In the genomic region with DNA sequence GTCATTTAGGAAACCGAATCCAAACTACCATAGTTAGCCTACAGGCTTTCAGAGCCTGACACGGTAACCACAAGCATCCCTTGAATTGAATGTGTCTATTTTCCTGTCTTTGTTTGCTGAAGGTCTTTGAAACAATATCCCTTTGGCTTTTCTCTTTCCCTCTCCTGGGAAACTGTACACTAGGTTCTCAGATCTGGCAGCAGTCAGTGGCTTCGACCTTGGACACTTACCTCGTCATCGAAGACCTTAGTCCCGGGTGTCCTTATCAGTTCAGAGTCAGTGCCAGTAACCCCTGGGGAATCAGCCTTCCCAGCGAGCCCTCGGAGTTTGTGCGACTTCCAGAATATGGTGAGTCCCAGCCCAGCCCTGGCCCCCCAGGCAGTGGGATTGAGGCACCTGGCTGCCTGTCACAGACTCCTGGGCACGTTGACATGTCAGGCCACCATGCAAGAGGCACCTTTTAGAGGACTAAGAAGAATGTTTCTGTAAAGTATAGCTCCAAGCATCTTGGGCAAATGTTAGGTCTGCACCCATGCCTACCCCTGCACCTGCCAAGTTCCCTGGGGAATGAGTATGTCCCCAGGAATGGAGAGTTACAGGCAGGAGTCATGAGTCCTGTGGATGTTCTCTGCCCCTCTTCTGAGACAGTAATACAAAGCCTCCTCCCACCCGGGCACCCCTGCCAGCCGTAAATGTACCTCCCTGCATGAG, we compare ENCODE assay signal across 1 cellular context.
A peak's percentile ranks its signal among the peaks of the same experiment; 100 is the strongest.
TF ChIP-seq lines count a peak whose summit lies in the region.

No MANE protein-coding gene starts in this region.

TF ChIP-seq in HepG2, 621 proteins besides CTCF, POLR2A, EP300 and RAD21 (continued from another document and continues in another):
- peak; percentile 54; the same call in 1 of the 2 replicates for TF ChIP-seq FOXJ3 (CRISPR knock-in tag; IDR thresholded peaks at IDR 0.05; ENCODE audit: borderline replicate concordance)
- TF ChIP-seq ZNF713 (CRISPR knock-in tag; IDR thresholded peaks at IDR 0.05): no peak
- TF ChIP-seq, protein P1, sequence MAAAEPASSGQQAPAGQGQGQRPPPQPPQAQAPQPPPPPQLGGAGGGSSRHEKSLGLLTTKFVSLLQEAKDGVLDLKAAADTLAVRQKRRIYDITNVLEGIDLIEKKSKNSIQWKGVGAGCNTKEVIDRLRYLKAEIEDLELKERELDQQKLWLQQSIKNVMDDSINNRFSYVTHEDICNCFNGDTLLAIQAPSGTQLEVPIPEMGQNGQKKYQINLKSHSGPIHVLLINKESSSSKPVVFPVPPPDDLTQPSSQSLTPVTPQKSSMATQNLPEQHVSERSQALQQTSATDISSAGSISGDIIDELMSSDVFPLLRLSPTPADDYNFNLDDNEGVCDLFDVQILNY (CRISPR knock-in tag; conservative IDR thresholded peaks at IDR 0.05): no peak
- TF ChIP-seq ETV6 (CRISPR knock-in tag; conservative IDR thresholded peaks at IDR 0.05): no peak
- TF ChIP-seq SP2 (CRISPR knock-in tag; IDR thresholded peaks at IDR 0.05): no peak
- no peak; the same call in 1 of the 2 replicates for TF ChIP-seq SSRP1 (CRISPR knock-in tag; IDR thresholded peaks at IDR 0.05)
- no peak for TF ChIP-seq ATAD3A (CRISPR knock-in tag; IDR thresholded peaks at IDR 0.05)
- TF ChIP-seq SPEN (CRISPR knock-in tag; IDR thresholded peaks at IDR 0.05; ENCODE audit: low read depth): peak; percentile 67; the same call in 1 of the 2 replicates
- TF ChIP-seq PHF21A (CRISPR knock-in tag; IDR thresholded peaks at IDR 0.05): peak; percentile 73
- TF ChIP-seq, protein P2, sequence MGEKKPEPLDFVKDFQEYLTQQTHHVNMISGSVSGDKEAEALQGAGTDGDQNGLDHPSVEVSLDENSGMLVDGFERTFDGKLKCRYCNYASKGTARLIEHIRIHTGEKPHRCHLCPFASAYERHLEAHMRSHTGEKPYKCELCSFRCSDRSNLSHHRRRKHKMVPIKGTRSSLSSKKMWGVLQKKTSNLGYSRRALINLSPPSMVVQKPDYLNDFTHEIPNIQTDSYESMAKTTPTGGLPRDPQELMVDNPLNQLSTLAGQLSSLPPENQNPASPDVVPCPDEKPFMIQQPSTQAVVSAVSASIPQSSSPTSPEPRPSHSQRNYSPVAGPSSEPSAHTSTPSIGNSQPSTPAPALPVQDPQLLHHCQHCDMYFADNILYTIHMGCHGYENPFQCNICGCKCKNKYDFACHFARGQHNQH (CRISPR knock-in tag; IDR thresholded peaks at IDR 0.05): peak; percentile 87
- no peak for TF ChIP-seq MAFG (CRISPR knock-in tag; IDR thresholded peaks at IDR 0.05)
- TF ChIP-seq ZNF841 (CRISPR knock-in tag; IDR thresholded peaks at IDR 0.05; ENCODE audit: borderline replicate concordance): no peak
- TF ChIP-seq PAF1 (CRISPR knock-in tag; IDR thresholded peaks at IDR 0.05): peak; percentile 69; the same call in 1 of the 2 replicates
- TF ChIP-seq, protein P3, sequence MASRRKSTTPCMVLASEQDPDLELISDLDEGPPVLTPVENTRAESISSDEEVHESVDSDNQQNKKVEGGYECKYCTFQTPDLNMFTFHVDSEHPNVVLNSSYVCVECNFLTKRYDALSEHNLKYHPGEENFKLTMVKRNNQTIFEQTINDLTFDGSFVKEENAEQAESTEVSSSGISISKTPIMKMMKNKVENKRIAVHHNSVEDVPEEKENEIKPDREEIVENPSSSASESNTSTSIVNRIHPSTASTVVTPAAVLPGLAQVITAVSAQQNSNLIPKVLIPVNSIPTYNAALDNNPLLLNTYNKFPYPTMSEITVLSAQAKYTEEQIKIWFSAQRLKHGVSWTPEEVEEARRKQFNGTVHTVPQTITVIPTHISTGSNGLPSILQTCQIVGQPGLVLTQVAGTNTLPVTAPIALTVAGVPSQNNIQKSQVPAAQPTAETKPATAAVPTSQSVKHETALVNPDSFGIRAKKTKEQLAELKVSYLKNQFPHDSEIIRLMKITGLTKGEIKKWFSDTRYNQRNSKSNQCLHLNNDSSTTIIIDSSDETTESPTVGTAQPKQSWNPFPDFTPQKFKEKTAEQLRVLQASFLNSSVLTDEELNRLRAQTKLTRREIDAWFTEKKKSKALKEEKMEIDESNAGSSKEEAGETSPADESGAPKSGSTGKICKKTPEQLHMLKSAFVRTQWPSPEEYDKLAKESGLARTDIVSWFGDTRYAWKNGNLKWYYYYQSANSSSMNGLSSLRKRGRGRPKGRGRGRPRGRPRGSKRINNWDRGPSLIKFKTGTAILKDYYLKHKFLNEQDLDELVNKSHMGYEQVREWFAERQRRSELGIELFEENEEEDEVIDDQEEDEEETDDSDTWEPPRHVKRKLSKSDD (CRISPR knock-in tag; IDR thresholded peaks at IDR 0.05; ENCODE audit: low read depth): peak; percentile 49; the same call in 1 of the 2 replicates
- 0 out of 2 replicates have a peak, but pooled peaks have one; percentile 29 for TF ChIP-seq ZNF563 (CRISPR knock-in tag; IDR thresholded peaks at IDR 0.05)
- peak; percentile 82 for TF ChIP-seq FOXA3 (CRISPR knock-in tag; IDR thresholded peaks at IDR 0.05)
- peak; percentile 57; the same call in 1 of the 2 replicates for TF ChIP-seq ZNF292 (CRISPR knock-in tag; IDR thresholded peaks at IDR 0.05; ENCODE audit: borderline replicate concordance, low read depth)
- 0 out of 2 replicates have a peak, but pooled peaks have one; percentile 7 for TF ChIP-seq ZFY (CRISPR knock-in tag; IDR thresholded peaks at IDR 0.05)
- peak; percentile 62; the same call in 1 of the 2 replicates for TF ChIP-seq ZNF746 (CRISPR knock-in tag; IDR thresholded peaks at IDR 0.05)
- TF ChIP-seq ZNF124 (CRISPR knock-in tag; IDR thresholded peaks at IDR 0.05): peak; percentile 75
- TF ChIP-seq GATA4 (IDR thresholded peaks at IDR 0.05; ENCODE audit: borderline replicate concordance, low read depth): peak; percentile 77; the same call in 1 of the 2 replicates
- TF ChIP-seq NFIB (CRISPR knock-in tag; IDR thresholded peaks at IDR 0.05; ENCODE audit: borderline replicate concordance): no peak
- TF ChIP-seq ZSCAN29 (CRISPR knock-in tag; conservative IDR thresholded peaks at IDR 0.05): no peak; the same call in 1 of the 2 replicates
- peak; percentile 25; the same call in 1 of the 2 replicates for TF ChIP-seq ZNF629 (CRISPR knock-in tag; conservative IDR thresholded peaks at IDR 0.05)
- no peak for TF ChIP-seq ZNF24 (IDR thresholded peaks at IDR 0.05)
- TF ChIP-seq ZNF709 (CRISPR knock-in tag; IDR thresholded peaks at IDR 0.05): peak; percentile 46; the same call in 1 of the 2 replicates
- TF ChIP-seq TGIF2 (CRISPR knock-in tag; IDR thresholded peaks at IDR 0.05): peak; percentile 84
- TF ChIP-seq MED8 (CRISPR knock-in tag; IDR thresholded peaks at IDR 0.05; ENCODE audit: insufficient replicate concordance): no peak
- peak; percentile 23 for TF ChIP-seq IKZF4 (CRISPR knock-in tag; IDR thresholded peaks at IDR 0.05; ENCODE audit: borderline replicate concordance, low read depth, not compliant biosample characterization)
- TF ChIP-seq, protein P4, sequence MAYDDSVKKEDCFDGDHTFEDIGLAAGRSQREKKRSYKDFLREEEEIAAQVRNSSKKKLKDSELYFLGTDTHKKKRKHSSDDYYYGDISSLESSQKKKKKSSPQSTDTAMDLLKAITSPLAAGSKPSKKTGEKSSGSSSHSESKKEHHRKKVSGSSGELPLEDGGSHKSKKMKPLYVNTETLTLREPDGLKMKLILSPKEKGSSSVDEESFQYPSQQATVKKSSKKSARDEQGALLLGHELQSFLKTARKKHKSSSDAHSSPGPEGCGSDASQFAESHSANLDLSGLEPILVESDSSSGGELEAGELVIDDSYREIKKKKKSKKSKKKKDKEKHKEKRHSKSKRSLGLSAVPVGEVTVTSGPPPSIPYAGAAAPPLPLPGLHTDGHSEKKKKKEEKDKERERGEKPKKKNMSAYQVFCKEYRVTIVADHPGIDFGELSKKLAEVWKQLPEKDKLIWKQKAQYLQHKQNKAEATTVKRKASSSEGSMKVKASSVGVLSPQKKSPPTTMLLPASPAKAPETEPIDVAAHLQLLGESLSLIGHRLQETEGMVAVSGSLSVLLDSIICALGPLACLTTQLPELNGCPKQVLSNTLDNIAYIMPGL (CRISPR knock-in tag; IDR thresholded peaks at IDR 0.05; ENCODE audit: borderline replicate concordance in 1 of 2, low read depth in 1 of 2): peak; percentile 29 to 46; a peak in 2 of 4 replicates
- no peak for TF ChIP-seq HDAC6 (IDR thresholded peaks at IDR 0.05; ENCODE audit: low read depth, low read length)
- TF ChIP-seq RBM22 (optimal IDR thresholded peaks at IDR 0.05; ENCODE audit: low read length): no peak
- TF ChIP-seq IRF2 (CRISPR knock-in tag; IDR thresholded peaks at IDR 0.05): peak; percentile 6; the same call in 1 of the 2 replicates
- TF ChIP-seq, protein P5, sequence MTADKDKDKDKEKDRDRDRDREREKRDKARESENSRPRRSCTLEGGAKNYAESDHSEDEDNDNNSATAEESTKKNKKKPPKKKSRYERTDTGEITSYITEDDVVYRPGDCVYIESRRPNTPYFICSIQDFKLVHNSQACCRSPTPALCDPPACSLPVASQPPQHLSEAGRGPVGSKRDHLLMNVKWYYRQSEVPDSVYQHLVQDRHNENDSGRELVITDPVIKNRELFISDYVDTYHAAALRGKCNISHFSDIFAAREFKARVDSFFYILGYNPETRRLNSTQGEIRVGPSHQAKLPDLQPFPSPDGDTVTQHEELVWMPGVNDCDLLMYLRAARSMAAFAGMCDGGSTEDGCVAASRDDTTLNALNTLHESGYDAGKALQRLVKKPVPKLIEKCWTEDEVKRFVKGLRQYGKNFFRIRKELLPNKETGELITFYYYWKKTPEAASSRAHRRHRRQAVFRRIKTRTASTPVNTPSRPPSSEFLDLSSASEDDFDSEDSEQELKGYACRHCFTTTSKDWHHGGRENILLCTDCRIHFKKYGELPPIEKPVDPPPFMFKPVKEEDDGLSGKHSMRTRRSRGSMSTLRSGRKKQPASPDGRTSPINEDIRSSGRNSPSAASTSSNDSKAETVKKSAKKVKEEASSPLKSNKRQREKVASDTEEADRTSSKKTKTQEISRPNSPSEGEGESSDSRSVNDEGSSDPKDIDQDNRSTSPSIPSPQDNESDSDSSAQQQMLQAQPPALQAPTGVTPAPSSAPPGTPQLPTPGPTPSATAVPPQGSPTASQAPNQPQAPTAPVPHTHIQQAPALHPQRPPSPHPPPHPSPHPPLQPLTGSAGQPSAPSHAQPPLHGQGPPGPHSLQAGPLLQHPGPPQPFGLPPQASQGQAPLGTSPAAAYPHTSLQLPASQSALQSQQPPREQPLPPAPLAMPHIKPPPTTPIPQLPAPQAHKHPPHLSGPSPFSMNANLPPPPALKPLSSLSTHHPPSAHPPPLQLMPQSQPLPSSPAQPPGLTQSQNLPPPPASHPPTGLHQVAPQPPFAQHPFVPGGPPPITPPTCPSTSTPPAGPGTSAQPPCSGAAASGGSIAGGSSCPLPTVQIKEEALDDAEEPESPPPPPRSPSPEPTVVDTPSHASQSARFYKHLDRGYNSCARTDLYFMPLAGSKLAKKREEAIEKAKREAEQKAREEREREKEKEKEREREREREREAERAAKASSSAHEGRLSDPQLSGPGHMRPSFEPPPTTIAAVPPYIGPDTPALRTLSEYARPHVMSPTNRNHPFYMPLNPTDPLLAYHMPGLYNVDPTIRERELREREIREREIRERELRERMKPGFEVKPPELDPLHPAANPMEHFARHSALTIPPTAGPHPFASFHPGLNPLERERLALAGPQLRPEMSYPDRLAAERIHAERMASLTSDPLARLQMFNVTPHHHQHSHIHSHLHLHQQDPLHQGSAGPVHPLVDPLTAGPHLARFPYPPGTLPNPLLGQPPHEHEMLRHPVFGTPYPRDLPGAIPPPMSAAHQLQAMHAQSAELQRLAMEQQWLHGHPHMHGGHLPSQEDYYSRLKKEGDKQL (CRISPR knock-in tag; IDR thresholded peaks at IDR 0.05; ENCODE audit: low read depth): peak; percentile 51; the same call in 1 of the 2 replicates
- peak; percentile 66; the same call in 1 of the 2 replicates for TF ChIP-seq KDM4B (CRISPR knock-in tag; IDR thresholded peaks at IDR 0.05)
- peak; percentile 29; the same call in 1 of the 3 replicates for TF ChIP-seq MXI1 (IDR thresholded peaks at IDR 0.05; ENCODE audit: borderline replicate concordance, low read depth, low read length)
- TF ChIP-seq MBNL3 (CRISPR knock-in tag; conservative IDR thresholded peaks at IDR 0.05): no peak
- no peak for TF ChIP-seq ZNF816 (CRISPR knock-in tag; IDR thresholded peaks at IDR 0.05; ENCODE audit: borderline replicate concordance)
- TF ChIP-seq ZBTB7A (CRISPR knock-in tag; IDR thresholded peaks at IDR 0.05): no peak
- no peak for TF ChIP-seq ZNF780A (CRISPR knock-in tag; IDR thresholded peaks at IDR 0.05)
- TF ChIP-seq JUND (CRISPR knock-in tag; IDR thresholded peaks at IDR 0.05): 0 out of 2 replicates have a peak, but pooled peaks have one; percentile 19
- TF ChIP-seq HOXD1 (CRISPR knock-in tag; IDR thresholded peaks at IDR 0.05): peak; percentile 25; the same call in 1 of the 2 replicates
- TF ChIP-seq, protein P6, sequence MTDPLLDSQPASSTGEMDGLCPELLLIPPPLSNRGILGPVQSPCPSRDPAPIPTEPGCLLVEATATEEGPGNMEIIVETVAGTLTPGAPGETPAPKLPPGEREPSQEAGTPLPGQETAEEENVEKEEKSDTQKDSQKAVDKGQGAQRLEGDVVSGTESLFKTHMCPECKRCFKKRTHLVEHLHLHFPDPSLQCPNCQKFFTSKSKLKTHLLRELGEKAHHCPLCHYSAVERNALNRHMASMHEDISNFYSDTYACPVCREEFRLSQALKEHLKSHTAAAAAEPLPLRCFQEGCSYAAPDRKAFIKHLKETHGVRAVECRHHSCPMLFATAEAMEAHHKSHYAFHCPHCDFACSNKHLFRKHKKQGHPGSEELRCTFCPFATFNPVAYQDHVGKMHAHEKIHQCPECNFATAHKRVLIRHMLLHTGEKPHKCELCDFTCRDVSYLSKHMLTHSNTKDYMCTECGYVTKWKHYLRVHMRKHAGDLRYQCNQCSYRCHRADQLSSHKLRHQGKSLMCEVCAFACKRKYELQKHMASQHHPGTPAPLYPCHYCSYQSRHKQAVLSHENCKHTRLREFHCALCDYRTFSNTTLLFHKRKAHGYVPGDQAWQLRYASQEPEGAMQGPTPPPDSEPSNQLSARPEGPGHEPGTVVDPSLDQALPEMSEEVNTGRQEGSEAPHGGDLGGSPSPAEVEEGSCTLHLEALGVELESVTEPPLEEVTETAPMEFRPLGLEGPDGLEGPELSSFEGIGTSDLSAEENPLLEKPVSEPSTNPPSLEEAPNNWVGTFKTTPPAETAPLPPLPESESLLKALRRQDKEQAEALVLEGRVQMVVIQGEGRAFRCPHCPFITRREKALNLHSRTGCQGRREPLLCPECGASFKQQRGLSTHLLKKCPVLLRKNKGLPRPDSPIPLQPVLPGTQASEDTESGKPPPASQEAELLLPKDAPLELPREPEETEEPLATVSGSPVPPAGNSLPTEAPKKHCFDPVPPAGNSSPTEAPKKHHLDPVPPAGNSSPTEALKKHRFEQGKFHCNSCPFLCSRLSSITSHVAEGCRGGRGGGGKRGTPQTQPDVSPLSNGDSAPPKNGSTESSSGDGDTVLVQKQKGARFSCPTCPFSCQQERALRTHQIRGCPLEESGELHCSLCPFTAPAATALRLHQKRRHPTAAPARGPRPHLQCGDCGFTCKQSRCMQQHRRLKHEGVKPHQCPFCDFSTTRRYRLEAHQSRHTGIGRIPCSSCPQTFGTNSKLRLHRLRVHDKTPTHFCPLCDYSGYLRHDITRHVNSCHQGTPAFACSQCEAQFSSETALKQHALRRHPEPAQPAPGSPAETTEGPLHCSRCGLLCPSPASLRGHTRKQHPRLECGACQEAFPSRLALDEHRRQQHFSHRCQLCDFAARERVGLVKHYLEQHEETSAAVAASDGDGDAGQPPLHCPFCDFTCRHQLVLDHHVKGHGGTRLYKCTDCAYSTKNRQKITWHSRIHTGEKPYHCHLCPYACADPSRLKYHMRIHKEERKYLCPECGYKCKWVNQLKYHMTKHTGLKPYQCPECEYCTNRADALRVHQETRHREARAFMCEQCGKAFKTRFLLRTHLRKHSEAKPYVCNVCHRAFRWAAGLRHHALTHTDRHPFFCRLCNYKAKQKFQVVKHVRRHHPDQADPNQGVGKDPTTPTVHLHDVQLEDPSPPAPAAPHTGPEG (CRISPR knock-in tag; IDR thresholded peaks at IDR 0.05): no peak
- no peak for TF ChIP-seq ZNF674 (CRISPR knock-in tag; IDR thresholded peaks at IDR 0.05; ENCODE audit: low read depth)
- peak; percentile 81; the same call in 1 of the 2 replicates for TF ChIP-seq ZNF264 (CRISPR knock-in tag; IDR thresholded peaks at IDR 0.05)
